ENCODE assay signal across 1 cellular context in genomic region chr16:46926470-46927225, GRCh38.
TF ChIP-seq lines count a peak whose summit lies in the region.

No MANE protein-coding gene starts in this region.

TF ChIP-seq in HepG2, 621 proteins besides CTCF, POLR2A, EP300 and RAD21:
- TF ChIP-seq POLR2G (IDR thresholded peaks at IDR 0.05; ENCODE audit: low read depth, low read length) = peak; percentile 39
- TF ChIP-seq SAFB2 (CRISPR knock-in tag; IDR thresholded peaks at IDR 0.05; ENCODE audit: borderline replicate concordance, low read depth) = no peak
- TF ChIP-seq CBX2 (IDR thresholded peaks at IDR 0.05; ENCODE audit: low read depth, low read length) = no peak
- no peak for TF ChIP-seq CBX2 (CRISPR knock-in tag; IDR thresholded peaks at IDR 0.05; ENCODE audit: low read depth)
- no peak for TF ChIP-seq MLLT10 (CRISPR knock-in tag; IDR thresholded peaks at IDR 0.05)
- TF ChIP-seq RBM22 (optimal IDR thresholded peaks at IDR 0.05; ENCODE audit: low read length) = peak; percentile 73
- TF ChIP-seq RBFOX2 (IDR thresholded peaks at IDR 0.05; ENCODE audit: low read depth, low read length) = peak; percentile 42
- peak; percentile 58; the same call in 1 of the 2 replicates for TF ChIP-seq PAF1 (CRISPR knock-in tag; IDR thresholded peaks at IDR 0.05)
- TF ChIP-seq HMGXB3 (CRISPR knock-in tag; IDR thresholded peaks at IDR 0.05; ENCODE audit: borderline replicate concordance) = no peak
- TF ChIP-seq, protein P1, sequence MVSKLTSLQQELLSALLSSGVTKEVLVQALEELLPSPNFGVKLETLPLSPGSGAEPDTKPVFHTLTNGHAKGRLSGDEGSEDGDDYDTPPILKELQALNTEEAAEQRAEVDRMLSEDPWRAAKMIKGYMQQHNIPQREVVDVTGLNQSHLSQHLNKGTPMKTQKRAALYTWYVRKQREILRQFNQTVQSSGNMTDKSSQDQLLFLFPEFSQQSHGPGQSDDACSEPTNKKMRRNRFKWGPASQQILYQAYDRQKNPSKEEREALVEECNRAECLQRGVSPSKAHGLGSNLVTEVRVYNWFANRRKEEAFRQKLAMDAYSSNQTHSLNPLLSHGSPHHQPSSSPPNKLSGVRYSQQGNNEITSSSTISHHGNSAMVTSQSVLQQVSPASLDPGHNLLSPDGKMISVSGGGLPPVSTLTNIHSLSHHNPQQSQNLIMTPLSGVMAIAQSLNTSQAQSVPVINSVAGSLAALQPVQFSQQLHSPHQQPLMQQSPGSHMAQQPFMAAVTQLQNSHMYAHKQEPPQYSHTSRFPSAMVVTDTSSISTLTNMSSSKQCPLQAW (CRISPR knock-in tag; IDR thresholded peaks at IDR 0.05) = 0 out of 2 replicates have a peak, but pooled peaks have one; percentile 12
- no peak for TF ChIP-seq ZFP37 (CRISPR knock-in tag; IDR thresholded peaks at IDR 0.05; ENCODE audit: borderline replicate concordance)
- TF ChIP-seq AGO2 (optimal IDR thresholded peaks at IDR 0.05; ENCODE audit: low read depth, low read length) = peak; percentile 74
- TF ChIP-seq HMG20B (CRISPR knock-in tag; conservative IDR thresholded peaks at IDR 0.05) = no peak
- 0 out of 2 replicates have a peak, but pooled peaks have one; percentile 20 for TF ChIP-seq SP2 (CRISPR knock-in tag; IDR thresholded peaks at IDR 0.05)
